1 cellular context compared by ENCODE assay signal in the genomic region with DNA sequence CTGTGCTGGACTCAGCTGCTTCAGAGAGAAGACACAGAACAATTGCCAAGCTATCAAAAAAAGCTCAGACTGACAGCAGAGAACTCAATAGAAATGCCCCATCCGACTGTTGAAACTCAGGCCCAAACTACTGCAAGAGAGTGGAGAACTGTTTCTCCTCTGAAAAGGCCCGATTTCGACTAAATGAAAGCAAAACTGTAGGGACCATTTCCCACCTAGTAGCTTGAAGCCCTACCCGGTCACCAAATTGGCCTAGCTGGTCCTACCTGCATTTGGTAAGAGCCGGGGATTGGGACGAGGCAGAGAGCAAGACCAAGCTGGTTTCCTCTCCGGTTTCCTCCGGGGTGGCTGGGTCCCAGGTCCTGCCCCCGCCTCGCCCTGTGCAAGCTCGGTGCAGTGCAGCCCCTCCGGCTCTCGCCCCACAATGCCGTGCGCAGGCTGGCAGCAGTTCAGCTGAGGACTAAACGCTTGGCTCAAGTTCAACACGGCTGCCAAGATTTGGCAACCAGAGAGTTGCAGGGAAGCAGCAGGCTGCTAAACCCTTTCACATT.
TF ChIP-seq lines count a peak whose summit lies in the region.

No MANE protein-coding gene starts in this region.

TF ChIP-seq in WTC11, 78 proteins besides CTCF, POLR2A, EP300 and RAD21 (continued from another document):
- TF ChIP-seq, protein P1, sequence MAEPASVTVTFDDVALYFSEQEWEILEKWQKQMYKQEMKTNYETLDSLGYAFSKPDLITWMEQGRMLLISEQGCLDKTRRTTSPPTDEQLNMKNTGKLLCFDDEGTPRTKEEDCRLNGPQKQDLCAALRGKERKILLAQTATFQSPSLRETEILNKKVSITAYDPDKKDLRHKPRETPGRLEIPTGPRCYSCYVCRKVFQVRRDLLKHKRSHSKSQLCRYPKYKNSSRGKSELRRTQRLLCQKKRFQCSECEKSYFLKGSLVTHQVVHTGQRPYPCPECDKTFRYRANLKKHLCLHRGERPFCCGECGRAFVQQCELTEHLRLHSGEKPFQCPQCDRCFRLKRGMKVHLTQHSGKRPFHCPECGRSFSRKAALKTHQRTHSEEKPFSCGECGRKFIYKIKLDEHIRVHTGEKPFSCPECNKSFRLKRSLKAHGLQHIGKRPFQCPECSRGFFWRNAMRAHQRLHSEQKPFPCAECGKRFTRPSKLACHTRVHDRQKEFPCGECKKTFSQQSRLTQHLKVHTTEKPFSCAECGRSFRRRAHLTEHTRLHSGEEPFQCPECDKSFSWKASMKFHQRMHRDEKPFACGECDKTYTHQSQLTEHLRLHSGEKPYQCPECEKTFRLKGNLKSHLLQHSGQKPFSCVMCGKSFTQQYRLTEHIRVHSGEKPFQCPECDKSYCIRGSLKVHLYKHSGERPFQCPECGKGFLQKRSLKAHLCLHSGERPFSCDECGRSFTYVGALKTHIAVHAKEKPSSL (CRISPR knock-in tag; conservative IDR thresholded peaks at IDR 0.05) = no peak
